ENCODE assay signal across 8 cellular contexts in the genomic region with DNA sequence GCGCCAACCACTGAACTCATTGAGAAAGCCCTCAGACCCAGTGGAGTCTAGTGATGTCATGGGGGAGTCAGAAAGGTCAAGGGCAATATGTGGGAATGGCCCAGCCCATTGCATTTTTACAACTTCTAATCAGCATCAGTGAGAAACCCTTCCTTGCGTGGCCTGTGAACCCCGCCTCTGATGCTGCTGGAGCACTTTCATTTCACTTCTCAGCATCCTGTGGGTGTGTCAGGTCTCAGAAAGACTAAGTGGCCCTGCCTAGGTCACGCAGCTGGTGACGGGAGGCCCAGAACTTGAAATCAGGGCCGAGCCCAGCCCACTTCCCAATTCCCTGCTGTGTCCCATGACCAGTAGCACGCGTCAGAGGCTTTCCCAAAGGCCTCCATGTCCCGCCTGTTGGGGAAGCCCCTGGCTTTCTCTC. TPM values are rescaled to one million over a fixed set of nuclear protein-coding genes. Genes with fewer than 3 reads are reported as not detected.
DNase-seq lines count a peak whose midpoint lies in the region; ATAC-seq and TF ChIP-seq lines count a peak whose summit lies in the region.
"Had no signal": no experiment of that assay in that cellular context is flagged by ENCODE, and none has a peak within 500 bp of the region (broad histone marks: within the 10 kb centered on the region; RNA-seq: fewer than 3 reads in every experiment).

No MANE protein-coding gene starts in this region.

- POLR2A ChIA-PET in SK-N-SH (lab: Yijun Ruan, JAX), result no interaction called here

- no peak overlapping the region for H3K4me2 ChIP-seq in SK-N-SH

- DNase-seq in activated CD4-positive, alpha-beta T cell treated with anti-CD3 and anti-CD28 coated beads for 48 hours, result peak; percentile 70
- DNase-seq in left ventricle myocardium superior (peak; percentile 48), SK-N-SH (no peak), iPS-NIHi7 (ENCODE audit: extremely low spot score) (no peak), HK-2 (ENCODE audit: unreplicated experiment) (no peak)
- peak; percentile 67 for DNase-seq in stimulated activated naive CD8-positive, alpha-beta T cell treated with anti-CD3 and anti-CD28 coated beads, Interleukin-15, Interleukin-2, amounts not matched to agents 100 U/mL and 50 U/mL, for 24 hours

- 67% methylated on average over 9 of the region's 9 CpGs for WGBS in SK-N-SH (ENCODE audit: low lambda C conversion rate)

- no peak overlapping the region for H3K9ac ChIP-seq in SK-N-SH

- CTCF ChIA-PET in SK-N-SH (lab: Yijun Ruan, JAX), result no interaction called here

- no peaks in the 10 kb centered on the region for H3K79me2 ChIP-seq in SK-N-SH (ENCODE audit: insufficient read depth)

- no peak for TF ChIP-seq EP300 in SK-N-SH (IDR thresholded peaks at IDR 0.05; ENCODE audit: borderline replicate concordance in 1 of 2, low read depth in 1 of 2, low read length in 1 of 2)

- H3K36me3 ChIP-seq in SK-N-SH (replicated peaks in 1 of 2; ENCODE audit: control insufficient read depth in 1 of 2, insufficient read depth in 2 of 2, low read length in 1 of 2), result no peaks in the 10 kb centered on the region

- peak; percentile 48 for ATAC-seq in GM21786 (IDR thresholded peaks at IDR 0.05; ENCODE audit: unreplicated experiment)
- no peak for ATAC-seq in left ventricle myocardium superior
- ATAC-seq in stimulated activated naive CD8-positive, alpha-beta T cell treated with anti-CD3 and anti-CD28 coated beads, Interleukin-15, Interleukin-2, amounts not matched to agents 100 U/mL and 50 U/mL, for 24 hours, result peak; percentile 78

- no peak overlapping the region for H2AFZ ChIP-seq in SK-N-SH (ENCODE audit: low read depth)

- no peaks in the 10 kb centered on the region for H3K9me3 ChIP-seq in SK-N-SH

- no peak for TF ChIP-seq CTCF in SK-N-SH (IDR thresholded peaks at IDR 0.05)

- no peak overlapping the region for H3K27ac ChIP-seq in SK-N-SH (ENCODE audit: low read depth in 2 of 2, low read length in 1 of 2)

- no peak overlapping the region for H3K4me3 ChIP-seq in SK-N-SH (ENCODE audit: low read depth in 2 of 2, low read length in 1 of 2)

- no peak for TF ChIP-seq RAD21 in SK-N-SH (IDR thresholded peaks at IDR 0.05; ENCODE audit: low read length)

- H4K20me1 ChIP-seq in SK-N-SH (ENCODE audit: insufficient read depth), result no peaks in the 10 kb centered on the region

- H3K27me3 ChIP-seq in SK-N-SH (ENCODE audit: insufficient read depth), result no peaks in the 10 kb centered on the region

- no peaks in the 10 kb centered on the region for H3K4me1 ChIP-seq in SK-N-SH (ENCODE audit: control insufficient read depth in 1 of 2, insufficient read depth in 2 of 2, low read depth in 1 of 2, low read length in 1 of 2)

- intact Hi-C loops in left ventricle myocardium superior (cut with micrococcal nuclease), result no loop called here

- H3F3A ChIP-seq in SK-N-SH (replicated peaks; ENCODE audit: insufficient read depth), result no peaks in the 10 kb centered on the region

- H3K9me2 ChIP-seq in SK-N-SH, result no peaks in the 10 kb centered on the region

TF ChIP-seq in SK-N-SH, 30 proteins besides CTCF, POLR2A, EP300 and RAD21:
- no peak for TF ChIP-seq EZH2phosphoT487 (IDR thresholded peaks at IDR 0.05; ENCODE audit: borderline replicate concordance, low read depth)
- no peak for TF ChIP-seq GABPA (IDR thresholded peaks at IDR 0.05; ENCODE audit: low read depth)
- TF ChIP-seq PBX3 (IDR thresholded peaks at IDR 0.05), result no peak
- TF ChIP-seq GATA2 (CRISPR knock-in tag; IDR thresholded peaks at IDR 0.05), result no peak
- no peak for TF ChIP-seq MEF2A (IDR thresholded peaks at IDR 0.05; ENCODE audit: borderline replicate concordance, low read depth)
- TF ChIP-seq, protein P1, sequence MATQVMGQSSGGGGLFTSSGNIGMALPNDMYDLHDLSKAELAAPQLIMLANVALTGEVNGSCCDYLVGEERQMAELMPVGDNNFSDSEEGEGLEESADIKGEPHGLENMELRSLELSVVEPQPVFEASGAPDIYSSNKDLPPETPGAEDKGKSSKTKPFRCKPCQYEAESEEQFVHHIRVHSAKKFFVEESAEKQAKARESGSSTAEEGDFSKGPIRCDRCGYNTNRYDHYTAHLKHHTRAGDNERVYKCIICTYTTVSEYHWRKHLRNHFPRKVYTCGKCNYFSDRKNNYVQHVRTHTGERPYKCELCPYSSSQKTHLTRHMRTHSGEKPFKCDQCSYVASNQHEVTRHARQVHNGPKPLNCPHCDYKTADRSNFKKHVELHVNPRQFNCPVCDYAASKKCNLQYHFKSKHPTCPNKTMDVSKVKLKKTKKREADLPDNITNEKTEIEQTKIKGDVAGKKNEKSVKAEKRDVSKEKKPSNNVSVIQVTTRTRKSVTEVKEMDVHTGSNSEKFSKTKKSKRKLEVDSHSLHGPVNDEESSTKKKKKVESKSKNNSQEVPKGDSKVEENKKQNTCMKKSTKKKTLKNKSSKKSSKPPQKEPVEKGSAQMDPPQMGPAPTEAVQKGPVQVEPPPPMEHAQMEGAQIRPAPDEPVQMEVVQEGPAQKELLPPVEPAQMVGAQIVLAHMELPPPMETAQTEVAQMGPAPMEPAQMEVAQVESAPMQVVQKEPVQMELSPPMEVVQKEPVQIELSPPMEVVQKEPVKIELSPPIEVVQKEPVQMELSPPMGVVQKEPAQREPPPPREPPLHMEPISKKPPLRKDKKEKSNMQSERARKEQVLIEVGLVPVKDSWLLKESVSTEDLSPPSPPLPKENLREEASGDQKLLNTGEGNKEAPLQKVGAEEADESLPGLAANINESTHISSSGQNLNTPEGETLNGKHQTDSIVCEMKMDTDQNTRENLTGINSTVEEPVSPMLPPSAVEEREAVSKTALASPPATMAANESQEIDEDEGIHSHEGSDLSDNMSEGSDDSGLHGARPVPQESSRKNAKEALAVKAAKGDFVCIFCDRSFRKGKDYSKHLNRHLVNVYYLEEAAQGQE (IDR thresholded peaks at IDR 0.05; ENCODE audit: low read depth, low read length), result no peak
- no peak for TF ChIP-seq TEAD4 (IDR thresholded peaks at IDR 0.05; ENCODE audit: borderline replicate concordance, insufficient read depth)
- TF ChIP-seq ZBTB33 (IDR thresholded peaks at IDR 0.05; ENCODE audit: borderline replicate concordance, low read depth), result no peak
- no peak for TF ChIP-seq POLR2AphosphoS5 (IDR thresholded peaks at IDR 0.05; ENCODE audit: low read depth, low read length)
TF ChIP-seq in SK-N-SH: peak in this region for 0.

RNA-seq across cellular contexts. Expression of gene DNAI2, which starts 6.1 kb away (rescaled TPM):
- total RNA-seq in left ventricle myocardium superior, result not detected
- polyA plus RNA-seq in SK-N-SH (2012; rRNA removed), result not detected in 2 replicates
- not detected in 2 replicates for polyA plus RNA-seq in SK-N-SH (2012; cell fraction: cytosol; rRNA removed)
- not detected in 2 replicates for polyA plus RNA-seq in SK-N-SH (2012; cell fraction: nucleus; rRNA removed)
- total RNA-seq: skeletal muscle tissue had no signal

RNA-seq across cellular contexts. Expression of gene KIF19, which starts 45.9 kb away (rescaled TPM):
- 0.30 TPM for total RNA-seq in left ventricle myocardium superior
- not detected in 2 replicates for polyA plus RNA-seq in SK-N-SH (2012; rRNA removed)
- polyA plus RNA-seq in SK-N-SH (2012; cell fraction: cytosol; rRNA removed), result not detected in 2 replicates
- not detected in 2 replicates for polyA plus RNA-seq in SK-N-SH (2012; cell fraction: nucleus; rRNA removed)

Comparison
In these comparisons a context has a peak if more than half of its experiments do, and no peak if none do; other contexts are left out.
1. DNase-seq: peak in activated CD4-positive, alpha-beta T cell treated with anti-CD3 and anti-CD28 coated beads for 48 hours (single experiment), left ventricle myocardium superior (single experiment) and stimulated activated naive CD8-positive, alpha-beta T cell treated with anti-CD3 and anti-CD28 coated beads, Interleukin-15, Interleukin-2, amounts not matched to agents 100 U/mL and 50 U/mL, for 24 hours (single experiment); none in SK-N-SH (single experiment), iPS-NIHi7 (single experiment) and HK-2 (single experiment).